ENCODE assay signal across 23 cellular contexts in the genomic region with DNA sequence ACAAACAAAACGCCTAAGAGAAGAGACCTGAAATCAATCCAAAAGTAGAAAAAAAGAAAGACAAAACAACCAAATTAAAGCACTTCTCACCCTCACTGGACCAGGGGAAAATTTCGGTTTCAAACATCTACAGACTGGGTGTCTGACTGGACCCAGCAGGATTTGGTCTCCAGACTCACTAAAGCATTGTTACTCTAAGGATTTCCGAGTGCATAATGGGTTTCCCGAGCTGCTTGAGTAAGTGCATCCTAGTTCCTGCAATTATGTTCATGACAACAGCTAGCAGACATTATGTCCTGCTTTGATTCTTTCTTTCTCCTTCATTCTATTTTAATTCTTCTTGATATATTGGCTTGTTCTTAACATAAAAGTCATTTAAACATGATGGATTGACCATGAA. TPM values are rescaled to one million over a fixed set of nuclear protein-coding genes. Genes with fewer than 3 reads are reported as not detected.
DNase-seq lines count a peak whose midpoint lies in the region; ATAC-seq and TF ChIP-seq lines count a peak whose summit lies in the region.
"Had no signal": no experiment of that assay in that cellular context is flagged by ENCODE, and none has a peak within 500 bp of the region (broad histone marks: within the 10 kb centered on the region; RNA-seq: fewer than 3 reads in every experiment).

No MANE protein-coding gene starts in this region.

- H3K27me3 ChIP-seq in GM23338 (ENCODE audit: insufficient read depth) = no peaks in the 10 kb centered on the region
- no peaks in the 10 kb centered on the region for H3K27me3 ChIP-seq in right atrium auricular region
- no peaks in the 10 kb centered on the region for H3K27me3 ChIP-seq in skeletal muscle tissue (ENCODE audit: control insufficient read depth in 3 of 3, insufficient read depth in 3 of 3, low read length in 3 of 3)
- H3K27me3 ChIP-seq: brain microvascular endothelial cell had no signal

- no peaks in the 10 kb centered on the region for H3K9me3 Mint-ChIP-seq in GM23338
- H3K9me3 Mint-ChIP-seq: activated CD8-positive, alpha-beta T cell treated with anti-CD3 and anti-CD28 coated beads for 36 hours; dendritic cell treated with granulocyte-macrophage colony-stimulating factor and Interleukin-4, amounts not matched to agents 40 ng/mL and 50 ng/mL, for 4 days; natural killer cell had no signal

- H3K4me2 ChIP-seq in GM23338 = no peak overlapping the region

- H3K4me1 ChIP-seq in GM23338 (ENCODE audit: insufficient read depth) (no peaks in the 10 kb centered on the region), right atrium auricular region (no peaks in the 10 kb centered on the region), skeletal muscle tissue (ENCODE audit: control insufficient read depth in 3 of 3, insufficient read depth in 3 of 3, low read length in 3 of 3) (peaks cover 0 to 2% (median 2%) of the 10 kb centered on the region in 3 donors)

- no peak overlapping the region for H3K4me3 Mint-ChIP-seq in GM23338
- H3K4me3 Mint-ChIP-seq: activated CD8-positive, alpha-beta T cell treated with anti-CD3 and anti-CD28 coated beads for 36 hours; activated naive CD8-positive, alpha-beta T cell; activated T-cell treated with anti-CD3 and anti-CD28 coated beads, Interleukin-2, amount 50 U/mL, for 4 hours; B cell; dendritic cell treated with granulocyte-macrophage colony-stimulating factor and Interleukin-4, amounts not matched to agents 40 ng/mL and 50 ng/mL, for 4 days; natural killer cell had no signal

- no peak overlapping the region for H3K27ac Mint-ChIP-seq in GM23338
- H3K27ac Mint-ChIP-seq: activated CD8-positive, alpha-beta T cell treated with anti-CD3 and anti-CD28 coated beads for 36 hours; activated naive CD8-positive, alpha-beta T cell; B cell; dendritic cell treated with granulocyte-macrophage colony-stimulating factor and Interleukin-4, amounts not matched to agents 40 ng/mL and 50 ng/mL, for 4 days; natural killer cell had no signal

- H3K27ac ChIP-seq in GM23338 (ENCODE audit: low read depth) (no peak overlapping the region), right atrium auricular region (peak overlapping the region; percentile 23 to 65), skeletal muscle tissue (ENCODE audit: low read depth, low read length) (peak overlapping the region; percentile 39)
- H3K27ac ChIP-seq: WERI-Rb-1 had no signal

- no peaks in the 10 kb centered on the region for H3F3A ChIP-seq in GM23338 (replicated peaks; ENCODE audit: low read depth)

- H3K9me3 ChIP-seq in right atrium auricular region (no peaks in the 10 kb centered on the region), skeletal muscle tissue (ENCODE audit: control insufficient read depth in 3 of 3, low read length in 3 of 3) (no peaks in the 10 kb centered on the region)

- H3K36me3 ChIP-seq in GM23338 (ENCODE audit: insufficient read depth) (no peaks in the 10 kb centered on the region), right atrium auricular region (no peaks in the 10 kb centered on the region), skeletal muscle tissue (ENCODE audit: control insufficient read depth in 3 of 3, insufficient read depth in 3 of 3, low read length in 3 of 3) (no peaks in the 10 kb centered on the region)
- H3K36me3 ChIP-seq: brain microvascular endothelial cell, WERI-Rb-1 had no signal

- no peak for ATAC-seq in GM23338
- ATAC-seq in HG03135 (IDR thresholded peaks at IDR 0.05; ENCODE audit: unreplicated experiment) = no peak
- ATAC-seq in GM18867 (IDR thresholded peaks at IDR 0.05; ENCODE audit: unreplicated experiment) = no peak
- ATAC-seq: activated CD8-positive, alpha-beta T cell treated with anti-CD3 and anti-CD28 coated beads for 36 hours; activated T-cell treated with anti-CD3 and anti-CD28 coated beads, Interleukin-2, amount 50 U/mL, for 4 hours; natural killer cell had no signal

- H3K79me2 ChIP-seq in GM23338 (replicated peaks; ENCODE audit: insufficient read depth) = no peaks in the 10 kb centered on the region

- no peak overlapping the region for H3K4me3 ChIP-seq in GM23338
- peak overlapping the region in 1 of 2 donors; percentile 9 for H3K4me3 ChIP-seq in right atrium auricular region
- H3K4me3 ChIP-seq in skeletal muscle tissue (ENCODE audit: low read length in 3 of 3) = peak overlapping the region in 1 of 3 donors; percentile 31

- no peaks in the 10 kb centered on the region for H3K36me3 Mint-ChIP-seq in GM23338 (ENCODE audit: low read depth)
- H3K36me3 Mint-ChIP-seq: activated naive CD8-positive, alpha-beta T cell; natural killer cell had no signal

- no peaks in the 10 kb centered on the region; the same call in 2 of the 3 replicates for H3K4me1 Mint-ChIP-seq in GM23338

- no peaks in the 10 kb centered on the region for H4K20me1 ChIP-seq in GM23338 (replicated peaks; ENCODE audit: insufficient read depth)

- H3K27me3 Mint-ChIP-seq in GM23338 (ENCODE audit: insufficient read depth, low read depth, poor library complexity) = no peaks in the 10 kb centered on the region
- H3K27me3 Mint-ChIP-seq: activated CD8-positive, alpha-beta T cell treated with anti-CD3 and anti-CD28 coated beads for 36 hours; activated naive CD8-positive, alpha-beta T cell; B cell; dendritic cell treated with granulocyte-macrophage colony-stimulating factor and Interleukin-4, amounts not matched to agents 40 ng/mL and 50 ng/mL, for 4 days had no signal

- DNase-seq in GM23338 (ENCODE audit: low spot score) = no peak
- DNase-seq in NCI-H69 (lab: John Stamatoyannopoulos, UW) = peak; percentile 50
- DNase-seq in right atrium auricular region (ENCODE audit: low spot score) = no peak
- no peak for DNase-seq in activated gamma-delta T cell (lab: John Stamatoyannopoulos, UW)
- DNase-seq: activated CD8-positive, alpha-beta T cell treated with anti-CD3 and anti-CD28 coated beads for 36 hours; activated T-cell treated with anti-CD3 and anti-CD28 coated beads, Interleukin-2, amount 50 U/mL, for 4 hours; brain microvascular endothelial cell; DMS 273 treated with DMSO at 0.1 percent for 48 hours; erythroblast; GF-D8; GOT3; mammary epithelial cell; natural killer cell; NCI-H2171 treated with DMSO at 0.1 percent for 48 hours; stimulated activated CD4-positive, alpha-beta T cell treated with anti-CD3 and anti-CD28 coated beads, Interleukin-2, amount 100 ng/mL, for 24 hours; T-helper 1 cell; WERI-Rb-1 had no signal

- H2AFZ ChIP-seq in GM23338 = peak overlapping the region; percentile 93

- TF ChIP-seq CTCF in GM23338 (conservative IDR thresholded peaks at IDR 0.05; ENCODE audit: low read depth in 2 of 2) (no peak), right atrium auricular region (IDR thresholded peaks at IDR 0.05) (no peak)

- H3K9ac ChIP-seq in skeletal muscle tissue (ENCODE audit: low read depth in 1 of 3, low read length in 3 of 3) = no peak overlapping the region

- H3K9me2 ChIP-seq in GM23338 (ENCODE audit: insufficient read depth) = peaks cover 5% of the 10 kb centered on the region; the same call in 1 of the 2 replicates

TF ChIP-seq in GM23338, 12 proteins besides CTCF, POLR2A, EP300 and RAD21 (continues in another document):
- TF ChIP-seq CREB1 (CRISPR knock-in tag; IDR thresholded peaks at IDR 0.05; ENCODE audit: low read depth) (no peak), NANOG (IDR thresholded peaks at IDR 0.05; ENCODE audit: borderline replicate concordance) (no peak), STAT1 (IDR thresholded peaks at IDR 0.05; ENCODE audit: unreplicated experiment) (no peak), JUNB (IDR thresholded peaks at IDR 0.05; ENCODE audit: unreplicated experiment) (no peak), ZNF331 (CRISPR knock-in tag; IDR thresholded peaks at IDR 0.05; ENCODE audit: low read depth) (no peak), EZH2phosphoT487 (IDR thresholded peaks at IDR 0.05; ENCODE audit: unreplicated experiment) (no peak), ZNF114 (CRISPR knock-in tag; IDR thresholded peaks at IDR 0.05) (no peak), EZH2 (IDR thresholded peaks at IDR 0.05; ENCODE audit: low read depth, unreplicated experiment) (no peak)
- TF ChIP-seq, protein P1, sequence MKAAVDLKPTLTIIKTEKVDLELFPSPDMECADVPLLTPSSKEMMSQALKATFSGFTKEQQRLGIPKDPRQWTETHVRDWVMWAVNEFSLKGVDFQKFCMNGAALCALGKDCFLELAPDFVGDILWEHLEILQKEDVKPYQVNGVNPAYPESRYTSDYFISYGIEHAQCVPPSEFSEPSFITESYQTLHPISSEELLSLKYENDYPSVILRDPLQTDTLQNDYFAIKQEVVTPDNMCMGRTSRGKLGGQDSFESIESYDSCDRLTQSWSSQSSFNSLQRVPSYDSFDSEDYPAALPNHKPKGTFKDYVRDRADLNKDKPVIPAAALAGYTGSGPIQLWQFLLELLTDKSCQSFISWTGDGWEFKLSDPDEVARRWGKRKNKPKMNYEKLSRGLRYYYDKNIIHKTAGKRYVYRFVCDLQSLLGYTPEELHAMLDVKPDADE (IDR thresholded peaks at IDR 0.05) = no peak
- TF ChIP-seq, protein P2, sequence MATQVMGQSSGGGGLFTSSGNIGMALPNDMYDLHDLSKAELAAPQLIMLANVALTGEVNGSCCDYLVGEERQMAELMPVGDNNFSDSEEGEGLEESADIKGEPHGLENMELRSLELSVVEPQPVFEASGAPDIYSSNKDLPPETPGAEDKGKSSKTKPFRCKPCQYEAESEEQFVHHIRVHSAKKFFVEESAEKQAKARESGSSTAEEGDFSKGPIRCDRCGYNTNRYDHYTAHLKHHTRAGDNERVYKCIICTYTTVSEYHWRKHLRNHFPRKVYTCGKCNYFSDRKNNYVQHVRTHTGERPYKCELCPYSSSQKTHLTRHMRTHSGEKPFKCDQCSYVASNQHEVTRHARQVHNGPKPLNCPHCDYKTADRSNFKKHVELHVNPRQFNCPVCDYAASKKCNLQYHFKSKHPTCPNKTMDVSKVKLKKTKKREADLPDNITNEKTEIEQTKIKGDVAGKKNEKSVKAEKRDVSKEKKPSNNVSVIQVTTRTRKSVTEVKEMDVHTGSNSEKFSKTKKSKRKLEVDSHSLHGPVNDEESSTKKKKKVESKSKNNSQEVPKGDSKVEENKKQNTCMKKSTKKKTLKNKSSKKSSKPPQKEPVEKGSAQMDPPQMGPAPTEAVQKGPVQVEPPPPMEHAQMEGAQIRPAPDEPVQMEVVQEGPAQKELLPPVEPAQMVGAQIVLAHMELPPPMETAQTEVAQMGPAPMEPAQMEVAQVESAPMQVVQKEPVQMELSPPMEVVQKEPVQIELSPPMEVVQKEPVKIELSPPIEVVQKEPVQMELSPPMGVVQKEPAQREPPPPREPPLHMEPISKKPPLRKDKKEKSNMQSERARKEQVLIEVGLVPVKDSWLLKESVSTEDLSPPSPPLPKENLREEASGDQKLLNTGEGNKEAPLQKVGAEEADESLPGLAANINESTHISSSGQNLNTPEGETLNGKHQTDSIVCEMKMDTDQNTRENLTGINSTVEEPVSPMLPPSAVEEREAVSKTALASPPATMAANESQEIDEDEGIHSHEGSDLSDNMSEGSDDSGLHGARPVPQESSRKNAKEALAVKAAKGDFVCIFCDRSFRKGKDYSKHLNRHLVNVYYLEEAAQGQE (IDR thresholded peaks at IDR 0.05; ENCODE audit: unreplicated experiment) = no peak

RNA-seq across cellular contexts. Expression of a gene that starts 51.8 kb away (rescaled TPM):
- 59.1 and 60.3 TPM in 2 replicates for total RNA-seq in GM23338 (2014; rRNA removed; shearing (Covaris generic))
- 28.4 and 33.9 TPM in 2 replicates for polyA plus RNA-seq in GM23338 (2016; fragmentation: Nextera tagmentation; extraction: Ambion mirVana)
- 10 to 100 TPM; 45.9 to 69.8 TPM for total RNA-seq in right atrium auricular region
- total RNA-seq in skeletal muscle tissue = 51.1 TPM
